18 cellular contexts compared by ENCODE assay signal in genomic region chr20:7836076-7836475, GRCh38.
"Had no signal": no experiment of that assay in that cellular context is flagged by ENCODE, and none has a peak within 500 bp of the region (broad histone marks: within the 10 kb centered on the region; RNA-seq: fewer than 3 reads in every experiment).

No MANE protein-coding gene starts in this region.

- H3K36me3 Mint-ChIP-seq: naive thymus-derived CD8-positive, alpha-beta T cell had no signal

- H3K36me3 ChIP-seq: esophagus muscularis mucosa, heart left ventricle had no signal

- H3K4me3 Mint-ChIP-seq: dendritic cell treated with granulocyte-macrophage colony-stimulating factor and Interleukin-4, amounts not matched to agents 40 ng/mL and 50 ng/mL, for 4 days; effector memory CD8-positive, alpha-beta T cell; naive thymus-derived CD8-positive, alpha-beta T cell; neural crest cell had no signal

- FAIRE-seq: frontal cortex had no signal

- H3K4me3 ChIP-seq: esophagus muscularis mucosa, heart left ventricle, mucosa of descending colon, skin epidermis had no signal

- H3K4me1 Mint-ChIP-seq: naive thymus-derived CD8-positive, alpha-beta T cell; neural crest cell had no signal

- H3K27me3 ChIP-seq: esophagus muscularis mucosa, heart left ventricle had no signal

- ATAC-seq: effector memory CD8-positive, alpha-beta T cell; heart left ventricle; mucosa of descending colon; naive thymus-derived CD8-positive, alpha-beta T cell; sciatic nerve had no signal

- H3K27ac Mint-ChIP-seq: dendritic cell treated with granulocyte-macrophage colony-stimulating factor and Interleukin-4, amounts not matched to agents 40 ng/mL and 50 ng/mL, for 4 days; effector memory CD8-positive, alpha-beta T cell; naive thymus-derived CD8-positive, alpha-beta T cell had no signal

- DNase-seq: effector memory CD8-positive, alpha-beta T cell; heart left ventricle; hippocampal formation; kidney glomerular epithelial cell; mammary epithelial cell; mucosa of descending colon; naive thymus-derived CD8-positive, alpha-beta T cell; posterior cingulate gyrus; stimulated activated CD4-positive, alpha-beta T cell treated with anti-CD3 and anti-CD28 coated beads, Interleukin-2, amount 100 ng/mL, for 24 hours; stimulated activated CD4-positive, alpha-beta T cell treated with anti-CD3 and anti-CD28 coated beads, Interleukin-4, amount 100 ng/mL, for 4 hours; stimulated activated naive CD4-positive, alpha-beta T cell treated with Interleukin-2 at 50 U/mL for 16 hours; trophoblast cell had no signal
